Comparison of ENCODE assay signal across 24 cellular contexts in genomic region chr16:77592021-77592420, GRCh38.
A peak's percentile ranks its signal among the peaks of the same experiment; 100 is the strongest.
DNase-seq lines count a peak whose midpoint lies in the region; ATAC-seq, FAIRE-seq and TF ChIP-seq lines count a peak whose summit lies in the region.
"Had no signal": no experiment of that assay in that cellular context is flagged by ENCODE, and none has a peak within 500 bp of the region (broad histone marks: within the 10 kb centered on the region; RNA-seq: fewer than 3 reads in every experiment).

No MANE protein-coding gene starts in this region.

- TF ChIP-seq POLR2A in HepG2 (IDR thresholded peaks at IDR 0.05; ENCODE audit: insufficient read depth in 1 of 2, low read depth in 2 of 2, low read length in 2 of 2), result no peak
- TF ChIP-seq POLR2A in right lobe of liver (IDR thresholded peaks at IDR 0.05), result no peak

- intact Hi-C loops in HepG2 (cut with micrococcal nuclease; ENCODE audit: unreplicated experiment), result no loop called here
- intact Hi-C loops in right lobe of liver (cut with DNase I), result no loop called here

- H3K23ac ChIP-seq in trophoblast cell (ENCODE audit: low read length), result no peak overlapping the region

- BruUV-seq in HepG2 (replicated peaks; lab: Mats Ljungman, UMichigan), result no TSS peak

- H3K36me3 ChIP-seq in HepG2 (replicated peaks in 1 of 2; ENCODE audit: control insufficient read depth in 1 of 2, insufficient read depth in 2 of 2, low read length in 2 of 2) (no peaks in the 10 kb centered on the region), right lobe of liver (no peaks in the 10 kb centered on the region), skeletal muscle tissue (ENCODE audit: control insufficient read depth in 3 of 3, insufficient read depth in 3 of 3, low read length in 3 of 3) (no peaks in the 10 kb centered on the region), trophoblast cell (ENCODE audit: control insufficient read depth in 1 of 2, insufficient read depth in 2 of 2, low read length in 2 of 2) (no peaks in the 10 kb centered on the region)
- H3K36me3 ChIP-seq: BLaER1 treated with 17β-estradiol and CSF1 and Interleukin-3, amounts not matched to agents 10 nM and 100 nM had no signal

- H3K9ac ChIP-seq in HepG2 (ENCODE audit: insufficient read depth, low read depth, low read length) (no peak overlapping the region), skeletal muscle tissue (ENCODE audit: low read depth in 1 of 3, low read length in 3 of 3) (no peak overlapping the region), trophoblast cell (ENCODE audit: low read length) (no peak overlapping the region)
- H3K9ac ChIP-seq: BLaER1 treated with 17β-estradiol and CSF1 and Interleukin-3, amounts not matched to agents 10 nM and 100 nM had no signal

- no peaks in the 10 kb centered on the region for H3K79me2 ChIP-seq in HepG2 (ENCODE audit: insufficient read depth, low read length)
- H3K79me2 ChIP-seq in trophoblast cell (ENCODE audit: control insufficient read depth, insufficient read depth, low read length, poor library complexity), result no peaks in the 10 kb centered on the region

- POLR2A ChIA-PET in HepG2 (lab: Yijun Ruan, JAX), result no interaction called here

- H3K9me3 ChIP-seq in HepG2 (ENCODE audit: low read length) (no peaks in the 10 kb centered on the region), right lobe of liver (no peaks in the 10 kb centered on the region), skeletal muscle tissue (ENCODE audit: control insufficient read depth in 3 of 3, low read length in 3 of 3) (no peaks in the 10 kb centered on the region), trophoblast cell (ENCODE audit: insufficient read depth, low read depth, low read length) (no peaks in the 10 kb centered on the region)
- H3K9me3 ChIP-seq: A549, Caco-2 had no signal

- H4K91ac ChIP-seq in trophoblast cell (ENCODE audit: low read depth, low read length), result no peak overlapping the region

- H2BK120ac ChIP-seq in trophoblast cell (ENCODE audit: insufficient read depth, low read length, poor library complexity), result no peak overlapping the region

- no peak for TF ChIP-seq CTCF in HepG2 (CRISPR knock-in tag; IDR thresholded peaks at IDR 0.05)
- TF ChIP-seq CTCF in right lobe of liver (IDR thresholded peaks at IDR 0.05), result no peak
- TF ChIP-seq CTCF in endothelial cell (IDR thresholded peaks at IDR 0.05; ENCODE audit: unreplicated experiment), result no peak

- no peak overlapping the region for H3K4me3 ChIP-seq in HepG2 (replicated peaks in 1 of 3; ENCODE audit: insufficient read depth in 1 of 3, low read depth in 2 of 3, low read length in 3 of 3)
- H3K4me3 ChIP-seq in right lobe of liver, result no peak overlapping the region
- no peak overlapping the region for H3K4me3 ChIP-seq in skeletal muscle tissue (ENCODE audit: low read length in 3 of 3)
- no peak overlapping the region for H3K4me3 ChIP-seq in trophoblast cell (ENCODE audit: low read depth, low read length)
- H3K4me3 ChIP-seq: A549; BLaER1 treated with 17β-estradiol and CSF1 and Interleukin-3, amounts not matched to agents 10 nM and 100 nM had no signal

- TF ChIP-seq EP300 in HepG2 (IDR thresholded peaks at IDR 0.05; ENCODE audit: low read depth in 2 of 2, low read length in 2 of 2), result no peak
- TF ChIP-seq EP300 in HepG2 (CRISPR knock-in tag; IDR thresholded peaks at IDR 0.05; ENCODE audit: borderline replicate concordance), result no peak

- H3K36me3 Mint-ChIP-seq in endothelial cell (ENCODE audit: low read depth, unreplicated experiment), result no peaks in the 10 kb centered on the region
- H3K36me3 Mint-ChIP-seq: CD8-positive, alpha-beta T cell had no signal

- no peak overlapping the region for H2AFZ ChIP-seq in HepG2 (ENCODE audit: low read length)
- H2AFZ ChIP-seq in trophoblast cell (ENCODE audit: insufficient read depth, low read length, poor library complexity), result no peak overlapping the region

- 0% methylated on average over 2 of the region's 2 CpGs for WGBS in HepG2 (ENCODE audit: low lambda C conversion rate)
- WGBS in right lobe of liver (ENCODE audit: insufficient coverage, low coverage, low lambda C conversion rate, missing lambda C conversion rate), result 50% methylated on average over 2 of the region's 2 CpGs
- WGBS in trophoblast cell (ENCODE audit: extremely low coverage, insufficient coverage, insufficient read length), result no CpG with 5 or more reads among the region's 2 CpGs

- no peak overlapping the region for H3K4me3 Mint-ChIP-seq in endothelial cell (ENCODE audit: unreplicated experiment)
- H3K4me3 Mint-ChIP-seq: B cell; CD4-positive, alpha-beta T cell; CD8-positive, alpha-beta T cell had no signal

- no peak overlapping the region for H2BK5ac ChIP-seq in trophoblast cell (ENCODE audit: low read depth, low read length, poor library complexity)

- no peak overlapping the region for H4K8ac ChIP-seq in trophoblast cell (ENCODE audit: low read depth, low read length)

- H3K79me1 ChIP-seq in trophoblast cell (ENCODE audit: low read length), result peaks cover 8% of the 10 kb centered on the region

- no peaks in the 10 kb centered on the region for H3K27me3 Mint-ChIP-seq in endothelial cell (ENCODE audit: unreplicated experiment)

- H3K4me1 ChIP-seq in HepG2 (ENCODE audit: insufficient read depth, low read length) (peaks cover 5% of the 10 kb centered on the region; the same call in 1 of the 2 replicates), right lobe of liver (no peaks in the 10 kb centered on the region), skeletal muscle tissue (ENCODE audit: control insufficient read depth in 3 of 3, insufficient read depth in 3 of 3, low read length in 3 of 3) (peaks cover 0 to 2% (median 0%) of the 10 kb centered on the region in 3 donors), trophoblast cell (ENCODE audit: control insufficient read depth in 1 of 2, insufficient read depth in 2 of 2, low read length in 2 of 2) (peaks cover 3 to 8% of the 10 kb centered on the region in 2 experiments)
- H3K4me1 ChIP-seq: A549, Caco-2 had no signal

- H2AK5ac ChIP-seq in trophoblast cell (ENCODE audit: low read length), result no peak overlapping the region

- CTCF ChIA-PET in HepG2 (lab: Yijun Ruan, JAX; ENCODE audit: low intra/inter-chr PET ratio, low total read pairs), result no interaction called here

- H3K4me1 Mint-ChIP-seq in endothelial cell (ENCODE audit: unreplicated experiment), result peaks cover 59% of the 10 kb centered on the region
- H3K4me1 Mint-ChIP-seq: B cell had no signal

- H3K4me2 ChIP-seq in HepG2 (ENCODE audit: low read depth, low read length) (no peak overlapping the region), trophoblast cell (ENCODE audit: low read length) (no peak overlapping the region)
- H3K4me2 ChIP-seq: A549; BLaER1 treated with 17β-estradiol and CSF1 and Interleukin-3, amounts not matched to agents 10 nM and 100 nM had no signal

- H3K27ac ChIP-seq in HepG2 (ENCODE audit: extremely low read length, insufficient read depth, low read length) (no peak overlapping the region), right lobe of liver (no peak overlapping the region), skeletal muscle tissue (ENCODE audit: low read depth, low read length) (peak overlapping the region; percentile 12), trophoblast cell (ENCODE audit: low read depth, low read length) (no peak overlapping the region)
- H3K27ac ChIP-seq: 22Rv1; A549; BLaER1 treated with 17β-estradiol and CSF1 and Interleukin-3, amounts not matched to agents 10 nM and 100 nM; C4-2B had no signal

- H3K14ac ChIP-seq in trophoblast cell (ENCODE audit: low read length), result no peak overlapping the region

- H2BK12ac ChIP-seq in trophoblast cell (ENCODE audit: low read length), result no peak overlapping the region

- H3K18ac ChIP-seq in trophoblast cell (ENCODE audit: low read length), result no peak overlapping the region

- no peak for FAIRE-seq in HepG2 (lab: Jason Lieb, UNC)
- FAIRE-seq: A549, D721Med, G401.6, GM12892, GM18507, GM19239 had no signal

- in situ Hi-C loops in HepG2 (cut with HindIII; ENCODE audit: extremely low pct_ligation_motif_present, low pct_unique_long_range_greater_than_20kb), result no loop called here

- DNase-seq in HepG2 (ENCODE audit: low spot score) (no peak), right lobe of liver (no peak), endothelial cell (ENCODE audit: low spot score) (no peak), NCI-H226 (no peak), trophoblast cell (no peak)
- DNase-seq: AML-193; Caco-2; Calu3; CD4-positive, alpha-beta T cell; CD8-positive, alpha-beta T cell; DMS79 treated with DMSO at 0.1 percent for 48 hours; GF-D8 had no signal

- no peaks in the 10 kb centered on the region for H4K20me1 ChIP-seq in HepG2 (ENCODE audit: insufficient read depth, low read length)
- H4K20me1 ChIP-seq: BLaER1 treated with 17β-estradiol and CSF1 and Interleukin-3, amounts not matched to agents 10 nM and 100 nM had no signal

- ATAC-seq in HepG2 (no peak), right lobe of liver (no peak), GM18517 (IDR thresholded peaks at IDR 0.05; ENCODE audit: unreplicated experiment) (no peak)
- ATAC-seq: A549; CD8-positive, alpha-beta T cell had no signal

- H3K9me3 Mint-ChIP-seq in endothelial cell (ENCODE audit: unreplicated experiment), result no peaks in the 10 kb centered on the region
- H3K9me3 Mint-ChIP-seq: CD4-positive, alpha-beta T cell; CD8-positive, alpha-beta T cell had no signal

- peak overlapping the region; percentile 83 for H3K27ac Mint-ChIP-seq in endothelial cell (ENCODE audit: unreplicated experiment)
- H3K27ac Mint-ChIP-seq: B cell; CD4-positive, alpha-beta T cell; CD8-positive, alpha-beta T cell had no signal

- H3K27me3 ChIP-seq in HepG2 (ENCODE audit: control insufficient read depth in 1 of 2, insufficient read depth in 2 of 2, low read length in 2 of 2) (peaks cover 0 to 4% of the 10 kb centered on the region in 2 experiments; a peak in 2 of 5 replicates), right lobe of liver (no peaks in the 10 kb centered on the region), skeletal muscle tissue (ENCODE audit: control insufficient read depth in 3 of 3, insufficient read depth in 3 of 3, low read length in 3 of 3) (no peaks in the 10 kb centered on the region), trophoblast cell (ENCODE audit: insufficient read depth, low read length) (no peaks in the 10 kb centered on the region)

- TF ChIP-seq RAD21 in HepG2 (CRISPR knock-in tag; IDR thresholded peaks at IDR 0.05), result no peak

- H3K4ac ChIP-seq in trophoblast cell (ENCODE audit: low read depth, low read length), result no peak overlapping the region

- H4K12ac ChIP-seq in trophoblast cell (ENCODE audit: low read depth, low read length), result no peak overlapping the region

TF ChIP-seq in HepG2, 621 proteins besides CTCF, POLR2A, EP300 and RAD21 (continues in another document):
- peak; percentile 69 for TF ChIP-seq ZNF629 (CRISPR knock-in tag; conservative IDR thresholded peaks at IDR 0.05)
